17 cellular contexts compared by ENCODE assay signal in the genomic region with DNA sequence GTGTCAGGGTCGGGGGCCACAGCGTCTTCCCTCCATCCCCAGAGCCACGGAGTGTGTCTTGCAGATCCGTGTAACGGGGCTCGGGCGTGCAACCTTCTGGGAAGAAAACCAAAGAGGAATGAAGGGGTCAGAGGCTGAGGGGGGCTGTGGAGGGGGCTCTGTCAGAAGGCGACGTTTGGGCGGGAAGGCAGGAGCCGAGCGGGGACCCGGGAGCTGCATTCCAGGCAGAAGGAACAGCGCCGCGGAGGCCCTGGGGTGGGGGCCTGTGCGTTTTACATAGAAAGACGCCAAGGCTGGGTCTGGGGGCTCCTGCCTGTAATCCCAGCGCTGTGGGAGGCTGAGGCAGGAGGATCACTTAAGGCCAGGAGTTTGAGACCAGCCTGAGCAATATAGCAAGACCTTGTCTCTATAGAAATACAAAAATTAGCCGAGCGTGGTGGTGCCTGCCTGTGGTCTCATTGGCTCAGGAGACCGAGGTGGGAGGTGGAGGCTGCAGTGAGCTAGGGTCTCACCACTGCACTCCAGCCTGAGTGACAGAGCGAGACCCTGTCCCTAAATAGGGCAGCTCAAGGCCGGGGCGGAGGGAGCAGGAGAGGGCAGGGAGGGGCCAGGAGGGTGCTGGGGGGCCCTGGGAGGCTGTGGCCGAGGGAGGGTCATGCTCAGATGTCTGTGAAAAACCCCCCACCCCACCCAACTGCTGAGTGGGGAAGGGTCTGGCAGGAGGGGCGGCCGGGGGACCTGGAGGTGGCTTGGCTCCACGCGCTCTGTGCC. TPM values are rescaled to one million over a fixed set of nuclear protein-coding genes. Genes with fewer than 3 reads are reported as not detected.
A peak's percentile ranks its signal among the peaks of the same experiment; 100 is the strongest.
DNase-seq lines count a peak whose midpoint lies in the region; ATAC-seq, FAIRE-seq and TF ChIP-seq lines count a peak whose summit lies in the region.
"Had no signal": no experiment of that assay in that cellular context is flagged by ENCODE, and none has a peak within 500 bp of the region (broad histone marks: within the 10 kb centered on the region; RNA-seq: fewer than 3 reads in every experiment).

No MANE protein-coding gene starts in this region.

- 38 to 41% methylated on average over 14 to 19 of the region's 30 CpGs for WGBS in mesodermal cell (ENCODE audit: insufficient coverage in 2 of 2), 2 experiments
- WGBS in upper lobe of left lung, 2 donors, result 41 to 49% methylated on average over 22 to 29 of the region's 30 CpGs

- H4K20me1 ChIP-seq in astrocyte (ENCODE audit: insufficient read depth, low read length), result peaks cover 43% of the 10 kb centered on the region

- peaks cover 26% of the 10 kb centered on the region for H3K4me1 ChIP-seq in astrocyte (ENCODE audit: insufficient read depth, low read length)
- H3K4me1 ChIP-seq in mesodermal cell (ENCODE audit: control insufficient read depth, insufficient read depth, low read length, poor library complexity, severe bottlenecking), result peaks cover 48% of the 10 kb centered on the region
- H3K4me1 ChIP-seq in upper lobe of left lung, result peaks cover 17 to 29% (median 25%) of the 10 kb centered on the region in 4 donors
- H3K4me1 ChIP-seq: right lobe of liver had no signal

- H3K27me3 Mint-ChIP-seq in activated naive CD4-positive, alpha-beta T cell treated with anti-CD3 and anti-CD28 coated beads, Interleukin-2, amount 10 ng/mL, durations not matched to agents 7 days and 5 days, result no peaks in the 10 kb centered on the region
- no peaks in the 10 kb centered on the region for H3K27me3 Mint-ChIP-seq in astrocyte (ENCODE audit: low read depth, unreplicated experiment)

- DNase-seq in activated naive CD4-positive, alpha-beta T cell treated with anti-CD3 and anti-CD28 coated beads, Interleukin-2, amount 10 ng/mL, durations not matched to agents 7 days and 5 days, result no peak
- no peak for DNase-seq in activated naive CD4-positive, alpha-beta T cell treated with anti-CD3 and anti-CD28 coated beads, Interleukin-2, amount 50 U/mL, for 16 hours
- no peak for DNase-seq in astrocyte (ENCODE audit: low read depth)
- DNase-seq in upper lobe of left lung, result no peak
- DNase-seq in SW 1271 (lab: John Stamatoyannopoulos, UW), result no peak
- DNase-seq: aorta, heart right ventricle had no signal

- FAIRE-seq in astrocyte (lab: Jason Lieb, UNC), result no peak
- FAIRE-seq: A549, endothelial cell of umbilical vein, TTC549 had no signal

- TF ChIP-seq CTCF in astrocyte (IDR thresholded peaks at IDR 0.05; ENCODE audit: insufficient read depth, low read depth, low read length) (no peak), upper lobe of left lung (IDR thresholded peaks at IDR 0.05) (no peak)

- H3K9me3 ChIP-seq in astrocyte (ENCODE audit: insufficient read depth, low read depth, low read length), result no peaks in the 10 kb centered on the region
- H3K9me3 ChIP-seq in mesodermal cell (ENCODE audit: control insufficient read depth, low read length), result no peaks in the 10 kb centered on the region
- H3K9me3 ChIP-seq in upper lobe of left lung, result no peaks in the 10 kb centered on the region
- H3K9me3 ChIP-seq: A549, heart right ventricle, right lobe of liver had no signal

- H3K9ac ChIP-seq in astrocyte (ENCODE audit: low read length), result no peak overlapping the region

- no peaks in the 10 kb centered on the region for H3K36me3 Mint-ChIP-seq in activated naive CD4-positive, alpha-beta T cell treated with anti-CD3 and anti-CD28 coated beads, Interleukin-2, amount 10 ng/mL, durations not matched to agents 7 days and 5 days
- H3K36me3 Mint-ChIP-seq in astrocyte (ENCODE audit: low read depth, unreplicated experiment), result peaks cover 2% of the 10 kb centered on the region

- H3K79me2 ChIP-seq in astrocyte (ENCODE audit: insufficient read depth, low read length), result peaks cover 45% of the 10 kb centered on the region

- no peak for ATAC-seq in upper lobe of left lung (ENCODE audit: low FRiP score in 2 of 2)
- ATAC-seq in GM21717 (IDR thresholded peaks at IDR 0.05; ENCODE audit: unreplicated experiment), result no peak
- ATAC-seq in HG02642 (IDR thresholded peaks at IDR 0.05; ENCODE audit: poor library complexity, unreplicated experiment), result no peak
- ATAC-seq: A549, right lobe of liver had no signal

- H2AFZ ChIP-seq in astrocyte (ENCODE audit: low read depth, low read length), result no peak overlapping the region

- H3K27ac ChIP-seq in astrocyte (ENCODE audit: low read depth, low read length) (no peak overlapping the region), mesodermal cell (ENCODE audit: low read depth, low read length, severe bottlenecking) (peak overlapping the region; percentile 96), upper lobe of left lung (peak overlapping the region in 2 of 4 donors; percentile 5 to 64)
- H3K27ac ChIP-seq: right lobe of liver, RWPE1 had no signal

- H3K4me2 ChIP-seq in astrocyte (ENCODE audit: low read length), result peak overlapping the region; percentile 68

- H3K4me3 Mint-ChIP-seq in activated naive CD4-positive, alpha-beta T cell treated with anti-CD3 and anti-CD28 coated beads, Interleukin-2, amount 10 ng/mL, durations not matched to agents 7 days and 5 days, result peak overlapping the region; percentile 28
- H3K4me3 Mint-ChIP-seq in astrocyte (ENCODE audit: unreplicated experiment), result no peak overlapping the region

- no peak for TF ChIP-seq EP300 in upper lobe of left lung (IDR thresholded peaks at IDR 0.05)

- H3K36me3 ChIP-seq in astrocyte (ENCODE audit: insufficient read depth, low read length) (no peaks in the 10 kb centered on the region), mesodermal cell (ENCODE audit: control insufficient read depth, insufficient read depth, low read length) (peaks cover 32% of the 10 kb centered on the region), upper lobe of left lung (no peaks in the 10 kb centered on the region)
- H3K36me3 ChIP-seq: right lobe of liver had no signal

- CTCF ChIA-PET in activated naive CD4-positive, alpha-beta T cell treated with anti-CD3 and anti-CD28 coated beads, Interleukin-2, amount 10 ng/mL, durations not matched to agents 7 days and 5 days (lab: Charles Lee), result no interaction called here

- H3K27me3 ChIP-seq in astrocyte (ENCODE audit: insufficient read depth, low read length), result no peaks in the 10 kb centered on the region
- H3K27me3 ChIP-seq in upper lobe of left lung, result no peaks in the 10 kb centered on the region
- H3K27me3 ChIP-seq: heart right ventricle, right lobe of liver had no signal

- H3K9me3 Mint-ChIP-seq in activated naive CD4-positive, alpha-beta T cell treated with anti-CD3 and anti-CD28 coated beads, Interleukin-2, amount 10 ng/mL, durations not matched to agents 7 days and 5 days, result no peaks in the 10 kb centered on the region
- H3K9me3 Mint-ChIP-seq in astrocyte (ENCODE audit: unreplicated experiment), result no peaks in the 10 kb centered on the region

- H3K4me3 ChIP-seq in astrocyte (ENCODE audit: insufficient read depth, low read depth, low read length) (no peak overlapping the region), mesodermal cell (ENCODE audit: extremely low read depth, insufficient read depth, low read length, poor library complexity, severe bottlenecking) (peak overlapping the region; percentile 11), upper lobe of left lung (peak overlapping the region in 3 of 4 donors; percentile 7 to 13 (median 11))
- H3K4me3 ChIP-seq: A549, right lobe of liver had no signal

- H3K27ac Mint-ChIP-seq in activated naive CD4-positive, alpha-beta T cell treated with anti-CD3 and anti-CD28 coated beads, Interleukin-2, amount 10 ng/mL, durations not matched to agents 7 days and 5 days, result no peak overlapping the region
- H3K27ac Mint-ChIP-seq in astrocyte (ENCODE audit: unreplicated experiment), result peak overlapping the region; percentile 58

- H3K4me1 Mint-ChIP-seq in activated naive CD4-positive, alpha-beta T cell treated with anti-CD3 and anti-CD28 coated beads, Interleukin-2, amount 10 ng/mL, durations not matched to agents 7 days and 5 days, result peaks cover 14% of the 10 kb centered on the region
- peaks cover 12% of the 10 kb centered on the region for H3K4me1 Mint-ChIP-seq in astrocyte (ENCODE audit: low read depth, unreplicated experiment)

- TF ChIP-seq POLR2A in upper lobe of left lung (IDR thresholded peaks at IDR 0.05), result no peak

RNA-seq across cellular contexts. Expression of gene ARID3A, which starts 27.9 kb away (rescaled TPM):
- total RNA-seq in astrocyte (100 and 106 TPM in 2 replicates), upper lobe of left lung (10 to 100 TPM in 4 of 6 donors, 1 to 10 TPM in 2; 7.1 to 54.5 (median 19.2) TPM)
- 119 TPM for polyA plus RNA-seq in mesodermal cell (2013, experiment 1 of 2)
- 101 TPM for polyA plus RNA-seq in mesodermal cell (2013, experiment 2 of 2)

RNA-seq across cellular contexts. Expression of gene WDR18, which starts 30.5 kb away (rescaled TPM):
- total RNA-seq in astrocyte (60.0 and 68.9 TPM in 2 replicates), upper lobe of left lung (100 to 1,000 TPM in 1 of 6 donors, 10 to 100 TPM in 5; 29.2 to 122 (median 38.6) TPM)
- polyA plus RNA-seq in mesodermal cell (2013, experiment 1 of 2), result 70.0 TPM
- polyA plus RNA-seq in mesodermal cell (2013, experiment 2 of 2), result 54.2 TPM

RNA-seq across cellular contexts. Expression of gene KISS1R, which starts 36.6 kb away (rescaled TPM):
- not detected in 2 replicates for total RNA-seq in astrocyte
- not detected for polyA plus RNA-seq in mesodermal cell (2013, experiment 1 of 2)
- not detected for polyA plus RNA-seq in mesodermal cell (2013, experiment 2 of 2)
- total RNA-seq in upper lobe of left lung, result not detected
- total RNA-seq: aorta, Daoy, endothelial cell of umbilical vein, heart right ventricle, ureter had no signal
- polyA plus RNA-seq: aorta, endothelial cell of umbilical vein, heart right ventricle had no signal

RNA-seq across cellular contexts. Expression of gene R3HDM4, which starts 40.7 kb away (rescaled TPM):
- total RNA-seq in astrocyte (57.9 and 60.0 TPM in 2 replicates), upper lobe of left lung (10 to 100 TPM; 39.6 to 71.2 (median 63.3) TPM)
- polyA plus RNA-seq in mesodermal cell (2013, experiment 1 of 2), result 62.6 TPM
- 47.1 TPM for polyA plus RNA-seq in mesodermal cell (2013, experiment 2 of 2)

RNA-seq across cellular contexts. Expression of gene GRIN3B, which starts 46.5 kb away (rescaled TPM):
- total RNA-seq in astrocyte (2.5 and 2.7 TPM in 2 replicates), upper lobe of left lung (10 to 100 TPM in 1 of 6 donors, 1 to 10 TPM in 4, under 1 TPM in 1; 0.06 to 18.9 (median 5.6) TPM)
- 1.7 TPM for polyA plus RNA-seq in mesodermal cell (2013, experiment 1 of 2)
- polyA plus RNA-seq in mesodermal cell (2013, experiment 2 of 2), result 1.4 TPM
- total RNA-seq: Daoy, ureter had no signal
- polyA plus RNA-seq: aorta had no signal
